ENCODE assay signal across 11 cellular contexts in genomic region chr10:26622891-26623290, GRCh38.
DNase-seq lines count a peak whose midpoint lies in the region; ATAC-seq and TF ChIP-seq lines count a peak whose summit lies in the region.
"Had no signal": no experiment of that assay in that cellular context is flagged by ENCODE, and none has a peak within 500 bp of the region (broad histone marks: within the 10 kb centered on the region; RNA-seq: fewer than 3 reads in every experiment).

No MANE protein-coding gene starts in this region.

- H3K27ac ChIP-seq in HUES64 (ENCODE audit: low read depth, low read length) = no peak overlapping the region
- H3K27ac ChIP-seq in osteoblast (ENCODE audit: low read depth, low read length) = no peak overlapping the region
- H3K27ac ChIP-seq in MM.1S (ENCODE audit: low read length) = no peak overlapping the region

- TF ChIP-seq CTCF in GM12865 (IDR thresholded peaks at IDR 0.05; ENCODE audit: insufficient read depth, low read depth, low read length, missing control alignments) (no peak), epithelial cell of esophagus (IDR thresholded peaks at IDR 0.05; ENCODE audit: insufficient read depth, low read depth, low read length, missing control alignments) (no peak), osteoblast (IDR thresholded peaks at IDR 0.05; ENCODE audit: extremely low read depth, low read depth, low read length) (no peak), GM13976 (IDR thresholded peaks at IDR 0.05; ENCODE audit: borderline replicate concordance, control extremely low read depth, extremely low read depth, insufficient read depth, missing control alignments) (no peak), MM.1S (IDR thresholded peaks at IDR 0.05; ENCODE audit: low read length) (no peak)

- no peak overlapping the region for H2AFZ ChIP-seq in osteoblast (ENCODE audit: low read length)
- no peak overlapping the region for H2AFZ ChIP-seq in MM.1S (ENCODE audit: low read length)

- H3F3A ChIP-seq in MM.1S (ENCODE audit: insufficient read depth, low read length) = no peaks in the 10 kb centered on the region

- H3K4me3 ChIP-seq in GM12865 (ENCODE audit: low read depth, low read length) (peak overlapping the region; percentile 10), HUES64 (ENCODE audit: low read length) (peak overlapping the region; percentile 60), epithelial cell of esophagus (ENCODE audit: low read length) (no peak overlapping the region), osteoblast (ENCODE audit: insufficient read depth, low read length) (no peak overlapping the region), MM.1S (ENCODE audit: low read length) (no peak overlapping the region)

- in situ Hi-C loops in GM13976 (cut with MboI; ENCODE audit: low sequenced_read_pairs, unreplicated experiment) = no loop called here

- ATAC-seq in HG03442 (IDR thresholded peaks at IDR 0.05; ENCODE audit: unreplicated experiment) (no peak), GM19463 (IDR thresholded peaks at IDR 0.05; ENCODE audit: unreplicated experiment) (no peak)

- H3K9ac ChIP-seq in HUES64 (ENCODE audit: low read depth, low read length) = no peak overlapping the region
- no peak overlapping the region for H3K9ac ChIP-seq in MM.1S (ENCODE audit: low read length)

- H3K36me3 ChIP-seq in HUES64 (ENCODE audit: insufficient read depth, low read length) (no peaks in the 10 kb centered on the region), osteoblast (ENCODE audit: insufficient read depth, low read length) (no peaks in the 10 kb centered on the region), MM.1S (replicated peaks; ENCODE audit: insufficient read depth, low read length) (no peaks in the 10 kb centered on the region)

- no peaks in the 10 kb centered on the region for H3K9me3 ChIP-seq in HUES64 (ENCODE audit: insufficient read depth, low read depth, low read length)
- H3K9me3 ChIP-seq in osteoblast (ENCODE audit: low read depth, low read length) = no peaks in the 10 kb centered on the region
- H3K9me3 ChIP-seq in MM.1S (replicated peaks; ENCODE audit: insufficient read depth, low read length) = no peaks in the 10 kb centered on the region

- peaks cover 30% of the 10 kb centered on the region for H3K27me3 ChIP-seq in HUES64 (ENCODE audit: insufficient read depth, low read length)
- peaks cover 7% of the 10 kb centered on the region for H3K27me3 ChIP-seq in osteoblast (ENCODE audit: insufficient read depth, low read length)
- H3K27me3 ChIP-seq in MM.1S (replicated peaks; ENCODE audit: insufficient read depth, low read length) = no peaks in the 10 kb centered on the region

- no peaks in the 10 kb centered on the region for H3K4me1 ChIP-seq in HUES64 (ENCODE audit: insufficient read depth, low read length)
- H3K4me1 ChIP-seq in osteoblast (ENCODE audit: insufficient read depth, low read length) = no peaks in the 10 kb centered on the region
- H3K4me1 ChIP-seq in MM.1S (ENCODE audit: low read length) = no peaks in the 10 kb centered on the region

- 91% methylated on average over 7 of the region's 7 CpGs for WGBS in HUES64

- no peaks in the 10 kb centered on the region for H3K9me2 ChIP-seq in MM.1S (replicated peaks; ENCODE audit: insufficient read depth, low read length)

- H4K20me1 ChIP-seq in osteoblast (ENCODE audit: insufficient read depth, low read length) = no peaks in the 10 kb centered on the region
- H4K20me1 ChIP-seq in MM.1S (ENCODE audit: insufficient read depth, low read length) = no peaks in the 10 kb centered on the region

- H3K79me2 ChIP-seq in osteoblast (ENCODE audit: insufficient read depth, low read length) (no peaks in the 10 kb centered on the region), MM.1S (ENCODE audit: low read length) (no peaks in the 10 kb centered on the region)

- no peak for DNase-seq in GM12865 (ENCODE audit: low read depth)
- DNase-seq in epithelial cell of esophagus (ENCODE audit: low read depth) = peak; percentile 10
- DNase-seq in osteoblast (ENCODE audit: insufficient read length, low spot score, missing footprints) = no peak
- DNase-seq in GM13976 (ENCODE audit: low spot score) = no peak
- DNase-seq in MM.1S = no peak
- DNase-seq: effector CD8-positive, alpha-beta T cell; NCI-H1092; NCI-H345 had no signal

- peak overlapping the region; percentile 28 for H3K4me2 ChIP-seq in osteoblast (ENCODE audit: insufficient read depth, low read length)
- H3K4me2 ChIP-seq in MM.1S (ENCODE audit: low read depth, low read length) = no peak overlapping the region; the same call in 1 of the 2 replicates

Comparison
In these comparisons a context has a peak if more than half of its experiments do, and no peak if none do; other contexts are left out.
1. H3K4me3 ChIP-seq: peak in GM12865 (single experiment) and HUES64 (single experiment); none in epithelial cell of esophagus (single experiment), osteoblast (single experiment) and MM.1S (single experiment).